In genomic region chr11:1410366-1411291, GRCh38 we compare ENCODE assay signal across 22 cellular contexts. TPM values are rescaled to one million over a fixed set of nuclear protein-coding genes. Genes with fewer than 3 reads are reported as not detected.
A peak's percentile ranks its signal among the peaks of the same experiment; 100 is the strongest.
DNase-seq lines count a peak whose midpoint lies in the region; ATAC-seq and TF ChIP-seq lines count a peak whose summit lies in the region.
"Had no signal": no experiment of that assay in that cellular context is flagged by ENCODE, and none has a peak within 500 bp of the region (broad histone marks: within the 10 kb centered on the region; RNA-seq: fewer than 3 reads in every experiment).

No MANE protein-coding gene starts in this region.

- ATAC-seq in Right ventricle myocardium inferior (no peak), heart left ventricle (no peak), body of pancreas (peak; percentile 51)
- ATAC-seq: CD8-positive, alpha-beta T cell; left lung; natural killer cell; stimulated activated effector memory CD8-positive, alpha-beta T cell treated with anti-CD3 and anti-CD28 coated beads, Interleukin-12 subunit alpha, Interleukin-12 subunit beta, amount 100 ng/mL, for 72 hours had no signal

- TF ChIP-seq POLR2A in heart left ventricle (IDR thresholded peaks at IDR 0.05): no peak
- TF ChIP-seq POLR2A in body of pancreas (IDR thresholded peaks at IDR 0.05): no peak
- TF ChIP-seq POLR2A in erythroblast (IDR thresholded peaks at IDR 0.05; ENCODE audit: low read length): no peak
- no peak for TF ChIP-seq POLR2A in spleen (IDR thresholded peaks at IDR 0.05)

- H3K4me3 ChIP-seq in heart left ventricle: no peak overlapping the region
- peak overlapping the region; percentile 21 to 31 for H3K4me3 ChIP-seq in body of pancreas
- no peak overlapping the region for H3K4me3 ChIP-seq in spleen
- H3K4me3 ChIP-seq: cardiac muscle cell, esophagus squamous epithelium, left lung, Peyer's patch, prostate gland, testis had no signal

- in situ Hi-C loops in KBM-7 (cut with MboI; ENCODE audit: low pct_unique_long_range_greater_than_20kb, low sequenced_read_pairs): no loop called here

- H3K36me3 ChIP-seq in heart left ventricle (no peaks in the 10 kb centered on the region), body of pancreas (replicated peaks in 1 of 2; ENCODE audit: insufficient read depth in 1 of 2, low read depth in 2 of 2) (no peaks in the 10 kb centered on the region), spleen (no peaks in the 10 kb centered on the region)
- H3K36me3 ChIP-seq: cardiac muscle cell, esophagus squamous epithelium, left lung, Peyer's patch, prostate gland had no signal

- H3K27ac ChIP-seq in heart left ventricle (no peak overlapping the region), body of pancreas (peak overlapping the region; percentile 80 to 97 (median 90)), layer of hippocampus (ENCODE audit: low read depth, low read length) (peak overlapping the region; percentile 16), spleen (no peak overlapping the region)
- H3K27ac ChIP-seq: cardiac muscle cell, esophagus squamous epithelium, left lung, Peyer's patch, prostate gland, testis, WERI-Rb-1 had no signal

- peak; percentile 31 for DNase-seq in Right ventricle myocardium inferior (ENCODE audit: missing footprints)
- DNase-seq in heart left ventricle: no peak
- peak; percentile 72 to 82 (median 80) for DNase-seq in body of pancreas
- no peak for DNase-seq in erythroblast (lab: John Stamatoyannopoulos, UW)
- no peak for DNase-seq in spleen
- DNase-seq in KBM-7: no peak
- DNase-seq: activated CD4-positive, alpha-beta T cell treated with anti-CD3 and anti-CD28 coated beads, Interleukin-2, amount 50 U/mL, for 4 hours; activated effector memory CD4-positive, alpha-beta T cell treated with anti-CD3 and anti-CD28 coated beads, Interleukin-2, amount 50 U/mL, for 16 hours; CD8-positive, alpha-beta T cell; esophagus squamous epithelium; H9; Karpas-422; left lung; natural killer cell; NCI-H1105 treated with DMSO at 0.1 percent for 48 hours; Peyer's patch; testis; WERI-Rb-1 had no signal

- 71 to 85% (median 76%) methylated on average over 21 to 35 of the region's 35 CpGs for WGBS in heart left ventricle, 4 donors
- WGBS in body of pancreas, 2 donors: 31 to 33% methylated on average over 1 to 34 of the region's 35 CpGs
- WGBS in spleen, 5 donors: 69 to 81% (median 73%) methylated on average over 23 to 35 of the region's 35 CpGs

- TF ChIP-seq CTCF in heart left ventricle (IDR thresholded peaks at IDR 0.05) (no peak), body of pancreas (IDR thresholded peaks at IDR 0.05) (no peak), spleen (IDR thresholded peaks at IDR 0.05 in 8 of 11, conservative IDR thresholded peaks at IDR 0.05 in 3 of 11) (no peak)

- H3K27me3 ChIP-seq in heart left ventricle (peaks cover 0 to 5% (median 0%) of the 10 kb centered on the region in 9 donors), body of pancreas (no peaks in the 10 kb centered on the region), layer of hippocampus (ENCODE audit: control insufficient read depth, insufficient read depth, low read length) (no peaks in the 10 kb centered on the region), spleen (replicated peaks in 1 of 7) (peaks cover 0 to 48% (median 0%) of the 10 kb centered on the region in 7 donors)
- H3K27me3 ChIP-seq: cardiac muscle cell, Peyer's patch, testis had no signal

- intact Hi-C loops in Right ventricle myocardium inferior (cut with DNase I): no loop called here
- intact Hi-C loops in heart left ventricle (cut with DNase I): no loop called here
- intact Hi-C loops in body of pancreas (cut with DNase I): no loop called here
- intact Hi-C loops in spleen (cut with DNase I; ENCODE audit: low total_unique reads): no loop called here

- H3K4me1 ChIP-seq in heart left ventricle (no peaks in the 10 kb centered on the region), body of pancreas (peaks cover 81% of the 10 kb centered on the region), spleen (no peaks in the 10 kb centered on the region)
- H3K4me1 ChIP-seq: esophagus squamous epithelium, left lung, Peyer's patch, prostate gland, testis had no signal

- H3K9me3 ChIP-seq in heart left ventricle (peaks cover 0 to under 1% (median 0%) of the 10 kb centered on the region in 12 donors), body of pancreas (no peaks in the 10 kb centered on the region), spleen (peaks cover 0 to 10% (median 2%) of the 10 kb centered on the region in 8 donors)
- H3K9me3 ChIP-seq: Peyer's patch, prostate gland, testis had no signal

RNA-seq across cellular contexts. Expression of gene BRSK2, which starts 20.9 kb away (rescaled TPM):
- 1.4 TPM for total RNA-seq in Right ventricle myocardium inferior
- under 1 TPM in 8 of 9 donors, not detected in 1; 0.16 to 0.85 (median 0.61) TPM for total RNA-seq in heart left ventricle
- 1 to 10 TPM in 1 of 2 donors, under 1 TPM in 1; 0.26 to 1.3 TPM for polyA plus RNA-seq in heart left ventricle
- 100 to 1,000 TPM in 1 of 2 donors, 10 to 100 TPM in 1; 67.5 to 113 TPM for total RNA-seq in body of pancreas
- total RNA-seq in spleen: under 1 TPM; 0.26 to 0.77 (median 0.47) TPM
- 1 to 10 TPM in 1 of 3 donors, under 1 TPM in 2; 0.17 to 1.5 (median 0.32) TPM for polyA plus RNA-seq in spleen

Comparison
In these comparisons a context has a peak if more than half of its experiments do, and no peak if none do; other contexts are left out.
1. DNase-seq: peak in Right ventricle myocardium inferior (single experiment) and body of pancreas (4 of 4); none in heart left ventricle (0 of 5), erythroblast (0 of 2), spleen (single experiment) and KBM-7 (single experiment).
2. H3K27ac ChIP-seq: peak in body of pancreas (4 of 4) and layer of hippocampus (single experiment); none in heart left ventricle (0 of 12) and spleen (0 of 8).
3. H3K4me3 ChIP-seq: peak in body of pancreas (2 of 2); none in heart left ventricle (0 of 12) and spleen (0 of 8).
4. RNA of gene BRSK2, which starts 20.9 kb away (total RNA-seq): 67.5 to 113 TPM in body of pancreas; 1.4 TPM in Right ventricle myocardium inferior (single experiment), 0.16 to 0.85 TPM in heart left ventricle and 0.26 to 0.77 TPM in spleen; every median in the first group is over 10 times any median in the second.